Comparison of ENCODE assay signal across 8 cellular contexts in genomic region chr7:86904949-86905834, GRCh38.
DNase-seq lines count a peak whose midpoint lies in the region; ATAC-seq and TF ChIP-seq lines count a peak whose summit lies in the region.

No MANE protein-coding gene starts in this region.

- no peak for TF ChIP-seq EP300 in tibial nerve (IDR thresholded peaks at IDR 0.05)

- no peak for TF ChIP-seq POLR2A in tibial nerve (IDR thresholded peaks at IDR 0.05)

- TF ChIP-seq CTCF in cardiac muscle cell (IDR thresholded peaks at IDR 0.05; ENCODE audit: low read depth, low read length) (peak; percentile 62), tibial nerve (IDR thresholded peaks at IDR 0.05) (peak; percentile 18 to 41 (median 23))

- H3K27ac ChIP-seq in cardiac muscle cell (no peak overlapping the region), tibial nerve (no peak overlapping the region)

- H3K36me3 ChIP-seq in cardiac muscle cell (peaks cover 36% of the 10 kb centered on the region), tibial nerve (no peaks in the 10 kb centered on the region)

- no peak overlapping the region for H3K4me3 ChIP-seq in cardiac muscle cell
- no peak overlapping the region for H3K4me3 ChIP-seq in tibial nerve

- DNase-seq in cardiac muscle cell (ENCODE audit: low read depth in 1 of 2, low spot score in 1 of 2) (peak in 1 of 2 donors; percentile 42), Right ventricle myocardium inferior (ENCODE audit: missing footprints) (no peak), RPMI7951 (ENCODE audit: low read depth) (peak; percentile 12), globus pallidus (ENCODE audit: low spot score) (peak; percentile 45), tibial nerve (ENCODE audit: low spot score in 2 of 2) (peak in 1 of 2 donors; percentile 22), GF-D8 (lab: John Stamatoyannopoulos, UW) (no peak)

- no peaks in the 10 kb centered on the region for H3K4me1 ChIP-seq in cardiac muscle cell (ENCODE audit: low read depth)
- H3K4me1 ChIP-seq in tibial nerve: no peaks in the 10 kb centered on the region

- no peaks in the 10 kb centered on the region for H3K9me3 ChIP-seq in cardiac muscle cell (ENCODE audit: low read depth)
- H3K9me3 ChIP-seq in tibial nerve: no peaks in the 10 kb centered on the region

- 27% methylated on average over 3 of the region's 3 CpGs for WGBS in tibial nerve, 2 donors

- ATAC-seq in Right ventricle myocardium inferior: no peak
- ATAC-seq in HG02885 (IDR thresholded peaks at IDR 0.05; ENCODE audit: poor library complexity, unreplicated experiment): peak; percentile 71
- no peak for ATAC-seq in HG02981 (IDR thresholded peaks at IDR 0.05; ENCODE audit: unreplicated experiment)

- intact Hi-C loops in Right ventricle myocardium inferior (cut with DNase I): loop anchor here (10.0 kb wide), 1 partner anchor 1020 kb away; no protein-coding TSS in a partner anchor

- H3K27me3 ChIP-seq in cardiac muscle cell: no peaks in the 10 kb centered on the region
- H3K27me3 ChIP-seq in tibial nerve: no peaks in the 10 kb centered on the region

Comparison
In these comparisons a context has a peak if more than half of its experiments do, and no peak if none do; other contexts are left out.
1. DNase-seq: peak in RPMI7951 (single experiment) and globus pallidus (single experiment); none in Right ventricle myocardium inferior (single experiment) and GF-D8 (single experiment).